In genomic region chr15:78003539-78004008, GRCh38 we compare ENCODE assay signal across 15 cellular contexts.
A peak's percentile ranks its signal among the peaks of the same experiment; 100 is the strongest.
DNase-seq lines count a peak whose midpoint lies in the region; FAIRE-seq and TF ChIP-seq lines count a peak whose summit lies in the region.
"Had no signal": no experiment of that assay in that cellular context is flagged by ENCODE, and none has a peak within 500 bp of the region (broad histone marks: within the 10 kb centered on the region; RNA-seq: fewer than 3 reads in every experiment).

No MANE protein-coding gene starts in this region.

- no peaks in the 10 kb centered on the region for H3K79me1 ChIP-seq in mesendoderm (ENCODE audit: low read length)

- H3K27ac ChIP-seq in mesendoderm (ENCODE audit: low read depth, low read length) = no peak overlapping the region

- no peak overlapping the region for H4K8ac ChIP-seq in mesendoderm (ENCODE audit: low read depth, low read length)

- no peak for TF ChIP-seq POLR2A in GM12891 (IDR thresholded peaks at IDR 0.05; ENCODE audit: low read depth, low read length)

- H3K4me3 Mint-ChIP-seq in HFFc6 = no peak overlapping the region
- H3K4me3 Mint-ChIP-seq: IgD-negative memory B cell had no signal

- H3K9me3 Mint-ChIP-seq in HFFc6 = no peaks in the 10 kb centered on the region
- H3K9me3 Mint-ChIP-seq: IgD-negative memory B cell had no signal

- no peak for FAIRE-seq in GM12891 (lab: Jason Lieb, UNC)
- no peak for FAIRE-seq in RCC 7860 (lab: Jason Lieb, UNC)
- FAIRE-seq: colon had no signal

- peaks cover 21% of the 10 kb centered on the region for H3K36me3 Mint-ChIP-seq in HFFc6 (ENCODE audit: low read depth)

- no CpG with 5 or more reads among the region's 13 CpGs for WGBS in mesendoderm (ENCODE audit: extremely low coverage, insufficient coverage, low lambda C conversion rate)

- DNase-seq in COR-L47 (lab: John Stamatoyannopoulos, UW) (peak; percentile 80), NCI-H1105 treated with DMSO at 0.1 percent for 48 hours (lab: John Stamatoyannopoulos, UW) (peak; percentile 75), NCI-H526 treated with DMSO at 0.1 percent for 48 hours (lab: John Stamatoyannopoulos, UW) (peak; percentile 16), mesendoderm (peak; percentile 9), GM12891 (ENCODE audit: insufficient read length, low spot score) (no peak), RCC 7860 (ENCODE audit: low spot score) (no peak), H4 (ENCODE audit: low spot score) (no peak), HFFc6 (no peak)
- DNase-seq: activated CD8-positive, alpha-beta memory T cell treated with anti-CD3 and anti-CD28 coated beads, Interleukin-2, amount 50 U/mL, for 4 hours; amniotic stem cell; NCI-H446 treated with DMSO at 0.1 percent for 48 hours; stimulated activated CD4-positive, alpha-beta T cell treated with anti-CD3 and anti-CD28 coated beads, Interleukin-2, amount 100 ng/mL, for 24 hours had no signal

- H3K18ac ChIP-seq in mesendoderm (ENCODE audit: low read length) = no peak overlapping the region

- no peaks in the 10 kb centered on the region for H3K36me3 ChIP-seq in mesendoderm (ENCODE audit: control insufficient read depth, insufficient read depth, low read length)

- no peak overlapping the region for H3K27ac Mint-ChIP-seq in HFFc6
- H3K27ac Mint-ChIP-seq: IgD-negative memory B cell had no signal

- no peak overlapping the region for H3K4me2 ChIP-seq in mesendoderm (ENCODE audit: low read length)

- H3K9ac ChIP-seq in mesendoderm (ENCODE audit: low read length) = no peak overlapping the region

- H4K5ac ChIP-seq in mesendoderm (ENCODE audit: low read length) = no peak overlapping the region

- H3K56ac ChIP-seq in mesendoderm (ENCODE audit: low read length) = no peak overlapping the region

- no peak overlapping the region for H3K23ac ChIP-seq in mesendoderm (ENCODE audit: low read length)

- peaks cover 3% of the 10 kb centered on the region; the same call in 1 of the 2 replicates for H3K27me3 Mint-ChIP-seq in HFFc6 (ENCODE audit: insufficient read depth)
- H3K27me3 Mint-ChIP-seq: IgD-negative memory B cell had no signal

- H2AK5ac ChIP-seq in mesendoderm (ENCODE audit: low read length) = no peak overlapping the region

- H3K4me1 Mint-ChIP-seq in HFFc6 (ENCODE audit: low read depth) = peaks cover 43% of the 10 kb centered on the region
- H3K4me1 Mint-ChIP-seq: IgD-negative memory B cell had no signal

- no peaks in the 10 kb centered on the region for H3K27me3 ChIP-seq in mesendoderm (ENCODE audit: insufficient read depth, low read length, poor library complexity)
- H3K27me3 ChIP-seq: esophagus muscularis mucosa had no signal

- no peak overlapping the region for H2BK15ac ChIP-seq in mesendoderm (replicated peaks; ENCODE audit: low read depth)

- H2BK5ac ChIP-seq in mesendoderm (ENCODE audit: low read length) = no peak overlapping the region

- no peak overlapping the region for H3K4ac ChIP-seq in mesendoderm (ENCODE audit: low read depth, low read length)

- no peak overlapping the region for H2BK120ac ChIP-seq in mesendoderm (ENCODE audit: low read depth, low read length)

- H3K4me1 ChIP-seq in mesendoderm (ENCODE audit: control insufficient read depth, low read depth, low read length) = no peaks in the 10 kb centered on the region

- no peaks in the 10 kb centered on the region for H3K79me2 ChIP-seq in mesendoderm (ENCODE audit: control insufficient read depth, insufficient read depth, low read length)

- TF ChIP-seq CTCF in HFFc6 (IDR thresholded peaks at IDR 0.05) = no peak

- no peak overlapping the region for H3K4me3 ChIP-seq in mesendoderm (ENCODE audit: low read length)
- H3K4me3 ChIP-seq: esophagus muscularis mucosa had no signal

TF ChIP-seq in GM12891, 5 proteins besides CTCF, POLR2A, EP300 and RAD21:
- TF ChIP-seq TAF1 (IDR thresholded peaks at IDR 0.05; ENCODE audit: low read depth, low read length) (no peak), SPI1 (IDR thresholded peaks at IDR 0.05; ENCODE audit: low read depth, low read length) (no peak), PAX5 (IDR thresholded peaks at IDR 0.05; ENCODE audit: insufficient read depth, low read length, severe bottlenecking) (no peak), POLR2AphosphoS5 (IDR thresholded peaks at IDR 0.05; ENCODE audit: low read depth, low read length) (no peak), POU2F2 (IDR thresholded peaks at IDR 0.05; ENCODE audit: low read depth, low read length) (no peak)

Comparison
In these comparisons a context has a peak if more than half of its experiments do, and no peak if none do; other contexts are left out.
1. DNase-seq: peak in COR-L47 (single experiment), NCI-H1105 treated with DMSO at 0.1 percent for 48 hours (single experiment), NCI-H526 treated with DMSO at 0.1 percent for 48 hours (single experiment) and mesendoderm (single experiment); none in GM12891 (single experiment), RCC 7860 (single experiment), H4 (single experiment) and HFFc6 (single experiment).